Comparison of ENCODE assay signal across 30 cellular contexts in genomic region chr20:56273491-56273890, GRCh38. TPM values are rescaled to one million over a fixed set of nuclear protein-coding genes. Genes with fewer than 3 reads are reported as not detected.
"Had no signal": no experiment of that assay in that cellular context is flagged by ENCODE, and none has a peak within 500 bp of the region (broad histone marks: within the 10 kb centered on the region; RNA-seq: fewer than 3 reads in every experiment).

No MANE protein-coding gene starts in this region.

- ATAC-seq: stimulated activated effector memory CD8-positive, alpha-beta T cell treated with anti-CD3 and anti-CD28 coated beads, Interleukin-12 subunit alpha, Interleukin-12 subunit beta, amount 100 ng/mL, for 72 hours; stimulated activated memory B cell treated with anti-CD40 and anti-IgM and Interleukin-4, amounts not matched to agents 10 μg/mL and 1 μg/mL and 100 μg/mL, for 72 hours; stimulated activated naive B cell treated with anti-CD40 and anti-IgM and Interleukin-4, amounts not matched to agents 10 μg/mL and 1 μg/mL and 100 μg/mL, for 72 hours; stimulated activated naive CD8-positive, alpha-beta T cell treated with anti-CD3 and anti-CD28 coated beads, Interleukin-15, amount 100 ng/mL, for 72 hours; stimulated activated naive CD8-positive, alpha-beta T cell treated with anti-CD3 and anti-CD28 coated beads, Interleukin-15, Interleukin-2, amounts not matched to agents 100 U/mL and 50 U/mL, for 24 hours; upper lobe of right lung had no signal

- DNase-seq: stimulated activated CD4-positive, alpha-beta T cell treated with anti-CD3 and anti-CD28 coated beads, Interleukin-2, amount 100 ng/mL, for 48 hours; stimulated activated CD4-positive, alpha-beta T cell treated with anti-CD3 and anti-CD28 coated beads, Interleukin-4, amount 100 ng/mL, for 1 hour; stimulated activated CD4-positive, alpha-beta T cell treated with anti-CD3 and anti-CD28 coated beads, Interleukin-4, amount 100 ng/mL, for 24 hours; stimulated activated CD4-positive, alpha-beta T cell treated with anti-CD3 and anti-CD28 coated beads, Interleukin-4, amount 100 ng/mL, for 4 hours; stimulated activated CD8-positive, alpha-beta memory T cell treated with anti-CD3 and anti-CD28 coated beads, Interleukin-4, amount 100 ng/mL, for 48 hours; stimulated activated naive B cell treated with anti-CD40 and anti-IgM and Interleukin-4, amounts not matched to agents 10 μg/mL and 1 μg/mL and 100 μg/mL, for 72 hours; stimulated activated naive CD4-positive, alpha-beta T cell; stimulated activated naive CD4-positive, alpha-beta T cell treated with Interleukin-2 at 50 U/mL for 16 hours; stimulated activated naive CD8-positive, alpha-beta T cell treated with anti-CD3 and anti-CD28 coated beads, Interleukin-15, amount 100 ng/mL, for 72 hours; stimulated activated naive CD8-positive, alpha-beta T cell treated with anti-CD3 and anti-CD28 coated beads, Interleukin-15, Interleukin-2, amounts not matched to agents 100 U/mL and 50 U/mL, for 24 hours; stomach; substantia nigra; testis; thyroid gland; tibial artery; transverse colon; trophoblast cell; upper lobe of left lung; upper lobe of right lung; uterus had no signal

RNA-seq across cellular contexts. Expression of gene MC3R, which starts 25.0 kb away (rescaled TPM):
- total RNA-seq: stomach, subcutaneous adipose tissue, suprapubic skin, temporal lobe, testis, thoracic aorta, thyroid gland, tibial nerve, transverse colon, upper lobe of left lung, upper lobe of right lung, ureter, urinary bladder, uterus, vagina had no signal
- polyA plus RNA-seq: stomach, urinary bladder had no signal
